8 cellular contexts compared by ENCODE assay signal in the genomic region with DNA sequence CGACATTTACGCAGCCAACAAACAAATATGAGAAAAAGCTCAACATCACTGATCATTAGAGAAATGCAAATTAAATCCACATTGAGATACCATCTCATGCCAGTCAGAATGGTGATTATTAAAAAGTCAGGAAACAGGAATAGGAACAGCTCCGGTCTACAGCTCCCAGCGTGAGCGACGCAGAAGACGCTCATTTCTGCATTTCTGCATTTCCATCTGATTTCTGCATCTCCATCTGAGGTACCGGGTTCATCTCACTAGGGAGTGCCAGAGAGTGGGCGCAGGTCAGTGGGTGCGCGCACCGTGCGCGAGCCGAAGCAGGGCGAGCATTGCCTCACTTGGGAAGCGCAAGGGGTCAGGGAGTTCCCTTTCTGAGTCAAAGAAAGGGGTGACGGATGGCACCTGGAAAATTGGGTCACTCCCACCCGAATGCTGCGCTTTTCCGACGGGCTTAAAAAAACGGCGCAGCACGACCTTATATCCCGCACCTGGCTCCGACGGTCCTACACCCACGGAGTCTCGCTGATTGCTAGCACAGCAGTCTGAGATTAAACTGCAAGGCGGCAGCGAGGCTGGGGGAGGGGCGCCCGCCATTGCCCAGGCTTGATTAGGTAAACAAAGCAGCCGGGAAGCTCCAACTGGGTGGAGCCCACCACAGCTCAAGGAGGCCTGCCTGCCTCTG. TPM values are rescaled to one million over a fixed set of nuclear protein-coding genes. Genes with fewer than 3 reads are reported as not detected.
A peak's percentile ranks its signal among the peaks of the same experiment; 100 is the strongest.
DNase-seq lines count a peak whose midpoint lies in the region; ATAC-seq and TF ChIP-seq lines count a peak whose summit lies in the region.
"Not testable (repeated sequence)": the region's sequence is repeated elsewhere in the genome, so short reads cannot be mapped to it uniquely, and the experiment has no call there.

No MANE protein-coding gene starts in this region.

- ATAC-seq in HG03558 (IDR thresholded peaks at IDR 0.05; ENCODE audit: extremely low read depth, unreplicated experiment) = peak; percentile 52
- peak; percentile 18 for ATAC-seq in activated naive CD8-positive, alpha-beta T cell treated with anti-CD3 and anti-CD28 coated beads, Interleukin-2, amount 10 ng/mL, durations not matched to agents 7 days and 5 days (ENCODE audit: low read depth)
- ATAC-seq in stimulated activated naive B cell treated with anti-CD40 and anti-IgM and Interleukin-4, amounts not matched to agents 10 μg/mL and 1 μg/mL and 100 μg/mL, for 72 hours (replicated peaks) = not testable (repeated sequence)

- peaks cover 29 to 34% of the 10 kb centered on the region in 2 donors for H3K27me3 Mint-ChIP-seq in CD8-positive, alpha-beta memory T cell
- H3K27me3 Mint-ChIP-seq in activated naive CD8-positive, alpha-beta T cell treated with anti-CD3 and anti-CD28 coated beads, Interleukin-2, amount 10 ng/mL, durations not matched to agents 7 days and 5 days = not testable (repeated sequence)
- peaks cover 33 to 34% of the 10 kb centered on the region in 2 donors for H3K27me3 Mint-ChIP-seq in stimulated activated naive B cell treated with anti-CD40 and anti-IgM and Interleukin-4, amounts not matched to agents 10 μg/mL and 1 μg/mL and 100 μg/mL, for 72 hours

- H3K36me3 Mint-ChIP-seq in CD8-positive, alpha-beta memory T cell; activated naive CD8-positive, alpha-beta T cell treated with anti-CD3 and anti-CD28 coated beads, Interleukin-2, amount 10 ng/mL, durations not matched to agents 7 days and 5 days; stimulated activated naive B cell treated with anti-CD40 and anti-IgM and Interleukin-4, amounts not matched to agents 10 μg/mL and 1 μg/mL and 100 μg/mL, for 72 hours: not testable (repeated sequence)

- peak overlapping the region; percentile 51 to 86 (median 79) for H3K4me3 Mint-ChIP-seq in CD8-positive, alpha-beta memory T cell
- peak overlapping the region; percentile 64 for H3K4me3 Mint-ChIP-seq in activated naive CD8-positive, alpha-beta T cell treated with anti-CD3 and anti-CD28 coated beads, Interleukin-2, amount 10 ng/mL, durations not matched to agents 7 days and 5 days
- peak overlapping the region; percentile 67 to 69 for H3K4me3 Mint-ChIP-seq in stimulated activated naive B cell treated with anti-CD40 and anti-IgM and Interleukin-4, amounts not matched to agents 10 μg/mL and 1 μg/mL and 100 μg/mL, for 72 hours

- peak in 1 of 5 donors; percentile 48 for DNase-seq in CD8-positive, alpha-beta memory T cell
- DNase-seq in NCI-H526 (lab: John Stamatoyannopoulos, UW) = peak; percentile 25 to 45
- DNase-seq in activated naive CD8-positive, alpha-beta T cell treated with anti-CD3 and anti-CD28 coated beads, Interleukin-2, amount 10 ng/mL, durations not matched to agents 7 days and 5 days; epithelial cell of proximal tubule (ENCODE audit: low read depth); stimulated activated naive B cell treated with anti-CD40 and anti-IgM and Interleukin-4, amounts not matched to agents 10 μg/mL and 1 μg/mL and 100 μg/mL, for 72 hours: not testable (repeated sequence)

- H3K4me1 Mint-ChIP-seq in CD8-positive, alpha-beta memory T cell; activated naive CD8-positive, alpha-beta T cell treated with anti-CD3 and anti-CD28 coated beads, Interleukin-2, amount 10 ng/mL, durations not matched to agents 7 days and 5 days; stimulated activated naive B cell treated with anti-CD40 and anti-IgM and Interleukin-4, amounts not matched to agents 10 μg/mL and 1 μg/mL and 100 μg/mL, for 72 hours: not testable (repeated sequence)

- H3K27me3 ChIP-seq in CD8-positive, alpha-beta memory T cell (ENCODE audit: insufficient read depth, low read length, poor library complexity, severe bottlenecking) = not testable (repeated sequence)

- H3K9me3 ChIP-seq in CD8-positive, alpha-beta memory T cell (ENCODE audit: low read length); mesodermal cell (ENCODE audit: control insufficient read depth, low read length): not testable (repeated sequence)

- CTCF ChIA-PET in CD8-positive, alpha-beta memory T cell (lab: Charles Lee) = interaction anchor here (2.2 kb wide), 1 partner anchor 10 kb away, joined by 17 read pairs; a partner anchor contains a TSS

- not testable (repeated sequence) for H3K36me3 ChIP-seq in CD8-positive, alpha-beta memory T cell (ENCODE audit: insufficient read depth, low read length); mesodermal cell (ENCODE audit: control insufficient read depth, insufficient read depth, low read length)

- not testable (repeated sequence) for H3K27ac ChIP-seq in CD8-positive, alpha-beta memory T cell (ENCODE audit: low read depth, low read length); mesodermal cell (ENCODE audit: low read depth, low read length, severe bottlenecking)

- H3K4me1 ChIP-seq in CD8-positive, alpha-beta memory T cell (ENCODE audit: insufficient read depth, low read length); mesodermal cell (ENCODE audit: control insufficient read depth, insufficient read depth, low read length, poor library complexity, severe bottlenecking): not testable (repeated sequence)

- not testable (repeated sequence) for H3K9me3 Mint-ChIP-seq in CD8-positive, alpha-beta memory T cell; activated naive CD8-positive, alpha-beta T cell treated with anti-CD3 and anti-CD28 coated beads, Interleukin-2, amount 10 ng/mL, durations not matched to agents 7 days and 5 days; stimulated activated naive B cell treated with anti-CD40 and anti-IgM and Interleukin-4, amounts not matched to agents 10 μg/mL and 1 μg/mL and 100 μg/mL, for 72 hours

- WGBS in mesodermal cell (ENCODE audit: insufficient coverage in 2 of 2), 2 experiments = 4 to 18% methylated on average over 14 of the region's 35 CpGs

- not testable (repeated sequence) for H3K4me3 ChIP-seq in CD8-positive, alpha-beta memory T cell (ENCODE audit: low read length)
- H3K4me3 ChIP-seq in WI38 (ENCODE audit: low read depth, low read length) = peak overlapping the region; percentile 42
- peak overlapping the region; percentile 16 for H3K4me3 ChIP-seq in epithelial cell of proximal tubule (ENCODE audit: low read depth, low read length)
- peak overlapping the region; percentile 29 for H3K4me3 ChIP-seq in mesodermal cell (ENCODE audit: extremely low read depth, insufficient read depth, low read length, poor library complexity, severe bottlenecking)

- POLR2A ChIA-PET in CD8-positive, alpha-beta memory T cell (lab: Charles Lee); activated naive CD8-positive, alpha-beta T cell treated with anti-CD3 and anti-CD28 coated beads, Interleukin-2, amount 10 ng/mL, durations not matched to agents 7 days and 5 days (lab: Charles Lee): not testable (repeated sequence)

- peak overlapping the region; percentile 43 to 94 (median 68) for H3K27ac Mint-ChIP-seq in CD8-positive, alpha-beta memory T cell
- not testable (repeated sequence) for H3K27ac Mint-ChIP-seq in activated naive CD8-positive, alpha-beta T cell treated with anti-CD3 and anti-CD28 coated beads, Interleukin-2, amount 10 ng/mL, durations not matched to agents 7 days and 5 days; stimulated activated naive B cell treated with anti-CD40 and anti-IgM and Interleukin-4, amounts not matched to agents 10 μg/mL and 1 μg/mL and 100 μg/mL, for 72 hours

- not testable (repeated sequence) for TF ChIP-seq CTCF in WI38 (IDR thresholded peaks at IDR 0.05; ENCODE audit: low read depth, low read length); epithelial cell of proximal tubule (conservative IDR thresholded peaks at IDR 0.05; ENCODE audit: low read depth, low read length)

RNA-seq across cellular contexts. Expression of a gene that starts 10.7 kb away (rescaled TPM):
- total RNA-seq in CD8-positive, alpha-beta memory T cell = 100 to 1,000 TPM; 147 to 151 TPM
- 46.2 TPM for polyA plus RNA-seq in CD8-positive, alpha-beta memory T cell
- total RNA-seq in activated naive CD8-positive, alpha-beta T cell treated with anti-CD3 and anti-CD28 coated beads, Interleukin-2, amount 10 ng/mL, durations not matched to agents 7 days and 5 days = 10 to 100 TPM; 75.1 to 79.1 TPM
- 51.9 and 89.1 TPM in 2 replicates for total RNA-seq in epithelial cell of proximal tubule
- 50.4 TPM for polyA plus RNA-seq in mesodermal cell (2013, experiment 1 of 2)
- 58.8 TPM for polyA plus RNA-seq in mesodermal cell (2013, experiment 2 of 2)
